ENCODE assay signal across 8 cellular contexts in the genomic region with DNA sequence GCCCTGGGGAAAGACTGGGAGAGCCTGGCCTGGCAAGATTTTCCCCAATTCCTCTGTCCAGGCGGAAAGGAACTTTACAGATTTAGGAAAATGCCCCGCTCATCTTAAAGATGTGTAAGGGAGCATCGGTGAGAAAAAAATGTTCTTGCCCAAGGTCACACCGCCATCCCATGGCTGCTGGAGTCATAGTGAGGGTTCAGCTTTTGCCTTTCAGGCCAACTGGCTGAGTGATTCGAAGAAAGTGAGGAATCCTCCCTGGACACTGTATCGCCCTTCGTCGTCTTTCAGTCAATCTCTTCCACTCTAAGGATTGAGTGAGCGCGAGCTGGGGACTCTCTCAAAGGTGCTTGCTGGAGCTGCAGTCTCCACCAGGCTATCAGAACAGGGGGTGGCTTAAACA. TPM values are rescaled to one million over a fixed set of nuclear protein-coding genes. Genes with fewer than 3 reads are reported as not detected.
A peak's percentile ranks its signal among the peaks of the same experiment; 100 is the strongest.
DNase-seq lines count a peak whose midpoint lies in the region; ATAC-seq, FAIRE-seq and TF ChIP-seq lines count a peak whose summit lies in the region.

No MANE protein-coding gene starts in this region.

- peaks cover 28 to 37% of the 10 kb centered on the region in 2 donors for H3K27me3 Mint-ChIP-seq in natural killer cell treated with Interleukin-12 subunit alpha and Interleukin-12 subunit beta and Interleukin-15 and Interleukin-18, amount 100 ng/mL, for 72 hours

- ATAC-seq in natural killer cell treated with Interleukin-12 subunit alpha and Interleukin-12 subunit beta and Interleukin-15 and Interleukin-18, amount 100 ng/mL, for 72 hours: peak; percentile 26
- no peak for ATAC-seq in GM18519 (IDR thresholded peaks at IDR 0.05; ENCODE audit: low FRiP score, unreplicated experiment)

- H4K20me1 ChIP-seq in KMS-11 (ENCODE audit: insufficient read depth): no peaks in the 10 kb centered on the region

- no peaks in the 10 kb centered on the region for H3K79me2 ChIP-seq in KMS-11 (ENCODE audit: insufficient read depth, low read depth)

- DNase-seq in DMS53 (lab: John Stamatoyannopoulos, UW) (peak; percentile 74), DMS53 treated with DMSO at 0.1 percent for 48 hours (lab: John Stamatoyannopoulos, UW; ENCODE audit: unreplicated experiment) (no peak), GM19239 (ENCODE audit: insufficient read length, low spot score) (no peak)
- DNase-seq in natural killer cell treated with Interleukin-12 subunit alpha and Interleukin-12 subunit beta and Interleukin-15 and Interleukin-18, amount 100 ng/mL, for 72 hours (ENCODE audit: low spot score): no peak
- DNase-seq in activated CD8-positive, alpha-beta memory T cell treated with anti-CD3 and anti-CD28 coated beads, Interleukin-2, amount 50 U/mL, for 4 hours: no peak

- no peak overlapping the region for H3K4me3 ChIP-seq in KMS-11 (IDR thresholded peaks at IDR 0.05; ENCODE audit: insufficient read depth, low read depth, low read length)
- H3K4me3 ChIP-seq in duodenal mucosa (ENCODE audit: low read depth in 1 of 2, low read length in 2 of 2): peak overlapping the region; percentile 56 to 73

- peak overlapping the region; percentile 18 for H3K4me3 Mint-ChIP-seq in natural killer cell treated with Interleukin-12 subunit alpha and Interleukin-12 subunit beta and Interleukin-15 and Interleukin-18, amount 100 ng/mL, for 72 hours

- no peak for TF ChIP-seq CTCF in KMS-11 (conservative IDR thresholded peaks at IDR 0.05; ENCODE audit: low read depth, low read length)

- H3K27ac ChIP-seq in KMS-11: no peak overlapping the region
- no peak overlapping the region for H3K27ac ChIP-seq in duodenal mucosa (ENCODE audit: low read depth, low read length)

- H3K4me1 ChIP-seq in KMS-11 (ENCODE audit: low read depth, poor library complexity, severe bottlenecking): peaks cover 11% of the 10 kb centered on the region
- peaks cover 13 to 18% of the 10 kb centered on the region in 2 donors for H3K4me1 ChIP-seq in duodenal mucosa (ENCODE audit: control insufficient read depth in 1 of 2, insufficient read depth in 2 of 2, low read length in 2 of 2)

- H3K9me3 ChIP-seq in duodenal mucosa (ENCODE audit: control insufficient read depth in 1 of 2, low read length in 2 of 2): no peaks in the 10 kb centered on the region

- no peaks in the 10 kb centered on the region for H3K36me3 Mint-ChIP-seq in natural killer cell treated with Interleukin-12 subunit alpha and Interleukin-12 subunit beta and Interleukin-15 and Interleukin-18, amount 100 ng/mL, for 72 hours

- H3K27me3 ChIP-seq in KMS-11 (ENCODE audit: insufficient read depth, low read depth) (no peaks in the 10 kb centered on the region), duodenal mucosa (ENCODE audit: control insufficient read depth in 1 of 2, insufficient read depth in 2 of 2, low read length in 2 of 2) (peaks cover 10 to 18% of the 10 kb centered on the region in 2 donors)

- H3K4me2 ChIP-seq in KMS-11: peak overlapping the region; percentile 94

- H3K9me3 Mint-ChIP-seq in natural killer cell treated with Interleukin-12 subunit alpha and Interleukin-12 subunit beta and Interleukin-15 and Interleukin-18, amount 100 ng/mL, for 72 hours: no peaks in the 10 kb centered on the region

- no peak for FAIRE-seq in GM19239 (lab: Jason Lieb, UNC)

- H3K36me3 ChIP-seq in KMS-11 (ENCODE audit: insufficient read depth) (no peaks in the 10 kb centered on the region), duodenal mucosa (ENCODE audit: control insufficient read depth in 1 of 2, insufficient read depth in 2 of 2, low read length in 2 of 2) (no peaks in the 10 kb centered on the region)

- peak overlapping the region; percentile 100 for H2AFZ ChIP-seq in KMS-11 (ENCODE audit: low read depth)

- H3K4me1 Mint-ChIP-seq in natural killer cell treated with Interleukin-12 subunit alpha and Interleukin-12 subunit beta and Interleukin-15 and Interleukin-18, amount 100 ng/mL, for 72 hours (ENCODE audit: low read depth in 2 of 2): peaks cover 0 to 2% of the 10 kb centered on the region in 2 donors

- no peak overlapping the region for H3K27ac Mint-ChIP-seq in natural killer cell treated with Interleukin-12 subunit alpha and Interleukin-12 subunit beta and Interleukin-15 and Interleukin-18, amount 100 ng/mL, for 72 hours

- H3K9ac ChIP-seq in KMS-11: peak overlapping the region; percentile 69
- H3K9ac ChIP-seq in duodenal mucosa (ENCODE audit: low read depth in 1 of 2, low read length in 2 of 2): peak overlapping the region in 1 of 2 donors; percentile 38

RNA-seq across cellular contexts. Expression of a gene that starts 1.4 kb away (rescaled TPM):
- not detected for total RNA-seq in natural killer cell treated with Interleukin-12 subunit alpha and Interleukin-12 subunit beta and Interleukin-15 and Interleukin-18, amount 100 ng/mL, for 72 hours

RNA-seq across cellular contexts. Expression of a gene that starts 44.5 kb away (rescaled TPM):
- total RNA-seq in natural killer cell treated with Interleukin-12 subunit alpha and Interleukin-12 subunit beta and Interleukin-15 and Interleukin-18, amount 100 ng/mL, for 72 hours: not detected

RNA-seq across cellular contexts. Expression of a gene that starts 55.0 kb away (rescaled TPM):
- total RNA-seq in natural killer cell treated with Interleukin-12 subunit alpha and Interleukin-12 subunit beta and Interleukin-15 and Interleukin-18, amount 100 ng/mL, for 72 hours: 10 to 100 TPM; 73.0 to 86.6 TPM
